ENCODE assay signal across 8 cellular contexts in the genomic region with DNA sequence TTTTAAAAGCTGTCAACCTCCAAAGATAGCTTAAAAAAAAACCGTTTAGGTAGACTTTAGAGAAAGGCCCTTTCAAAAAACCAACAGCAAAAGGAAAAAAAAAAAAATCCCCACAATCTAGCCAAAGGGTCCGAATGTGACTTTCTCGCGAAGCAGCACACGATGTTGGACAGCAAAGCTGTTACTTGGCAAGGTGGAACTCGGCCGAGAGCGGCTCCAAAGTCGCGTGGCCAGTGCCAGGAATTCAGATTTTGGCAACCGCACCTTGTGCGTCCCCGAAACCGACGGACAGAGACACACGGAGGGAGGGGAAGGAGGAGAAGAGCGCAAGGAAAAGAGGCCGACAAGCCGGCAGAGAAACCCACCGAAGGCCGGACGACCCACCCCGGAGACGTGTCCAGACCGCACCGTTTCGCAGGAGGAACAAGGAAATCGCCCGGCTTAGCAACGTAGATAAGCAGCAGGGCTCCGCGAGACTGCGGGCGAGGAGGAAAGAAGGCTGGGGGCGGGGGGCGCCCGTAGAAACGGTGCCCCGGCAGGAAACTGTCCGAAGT.
DNase-seq lines count a peak whose midpoint lies in the region; ATAC-seq, FAIRE-seq and TF ChIP-seq lines count a peak whose summit lies in the region.

No MANE protein-coding gene starts in this region.

- TF ChIP-seq CTCF in activated B cell treated with CpG ODN at 0.5 μM for 24 hours (IDR thresholded peaks at IDR 0.05) (no peak), fibroblast of villous mesenchyme (IDR thresholded peaks at IDR 0.05; ENCODE audit: insufficient read depth, low read depth, low read length) (no peak), D721Med (IDR thresholded peaks at IDR 0.05; ENCODE audit: insufficient read depth, missing control alignments) (no peak)

- POLR2A ChIA-PET in activated B cell treated with CpG ODN at 0.5 μM for 24 hours (lab: Charles Lee), result no interaction called here

- no peak overlapping the region for H3K9ac ChIP-seq in BLaER1 treated with 17β-estradiol and CSF1 and Interleukin-3, amounts not matched to agents 10 nM and 100 nM

- peaks cover 23% of the 10 kb centered on the region for H3K4me1 Mint-ChIP-seq in activated B cell treated with CpG ODN at 0.5 μM for 24 hours

- no peak for ATAC-seq in activated B cell treated with CpG ODN at 0.5 μM for 24 hours (ENCODE audit: low read depth)
- ATAC-seq in GM18520 (IDR thresholded peaks at IDR 0.05; ENCODE audit: unreplicated experiment), result no peak

- peaks cover 0 to 43% (median 35%) of the 10 kb centered on the region in 11 experiments; a peak in 17 of 22 replicates for H4K20me1 ChIP-seq in BLaER1 treated with 17β-estradiol and CSF1 and Interleukin-3, amounts not matched to agents 10 nM and 100 nM

- no peaks in the 10 kb centered on the region for H3K9me3 Mint-ChIP-seq in activated B cell treated with CpG ODN at 0.5 μM for 24 hours

- H3K4me3 ChIP-seq in BLaER1 treated with 17β-estradiol and CSF1 and Interleukin-3, amounts not matched to agents 10 nM and 100 nM, result peak overlapping the region in 4 of 10 experiments; percentile 54 to 55 (median 55); a peak in 7 of 20 replicates
- H3K4me3 ChIP-seq in fibroblast of villous mesenchyme (ENCODE audit: low read depth, low read length) (peak overlapping the region; percentile 71), neuron (ENCODE audit: low read length) (peak overlapping the region; percentile 52)

- H2AFZ ChIP-seq in neuron (ENCODE audit: low read depth, low read length), result peak overlapping the region; percentile 97

- FAIRE-seq in D721Med (lab: Jason Lieb, UNC), result no peak

- DNase-seq in HT-29 (ENCODE audit: low spot score), result peak; percentile 83
- peak; percentile 21 for DNase-seq in activated B cell treated with CpG ODN at 0.5 μM for 24 hours
- peak; percentile 33 for DNase-seq in fibroblast of villous mesenchyme (ENCODE audit: low read depth)
- no peak for DNase-seq in D721Med (ENCODE audit: insufficient read length, low spot score)
- no peak for DNase-seq in activated CD4-positive, CD25-positive, alpha-beta regulatory T cell (lab: John Stamatoyannopoulos, UW)

- no peaks in the 10 kb centered on the region for H3K36me3 ChIP-seq in BLaER1 treated with 17β-estradiol and CSF1 and Interleukin-3, amounts not matched to agents 10 nM and 100 nM
- H3K36me3 ChIP-seq in neuron (ENCODE audit: insufficient read depth, low read length), result no peaks in the 10 kb centered on the region

- H3K36me3 Mint-ChIP-seq in activated B cell treated with CpG ODN at 0.5 μM for 24 hours (ENCODE audit: low read depth), result no peaks in the 10 kb centered on the region

- peaks cover 5 to 24% (median 17%) of the 10 kb centered on the region in 10 experiments; a peak in 15 of 20 replicates for H3K4me1 ChIP-seq in BLaER1 treated with 17β-estradiol and CSF1 and Interleukin-3, amounts not matched to agents 10 nM and 100 nM
- H3K4me1 ChIP-seq in neuron (ENCODE audit: insufficient read depth, low read length), result peaks cover 34% of the 10 kb centered on the region

- no peak overlapping the region for H3K27ac Mint-ChIP-seq in activated B cell treated with CpG ODN at 0.5 μM for 24 hours

- H3K4me2 ChIP-seq in BLaER1 treated with 17β-estradiol and CSF1 and Interleukin-3, amounts not matched to agents 10 nM and 100 nM, result peak overlapping the region in 8 of 11 experiments; percentile 21 to 97 (median 64); a peak in 11 of 22 replicates

- H3K4me3 Mint-ChIP-seq in activated B cell treated with CpG ODN at 0.5 μM for 24 hours, result peak overlapping the region; percentile 66

- H3K27me3 ChIP-seq in BLaER1 treated with 17β-estradiol and CSF1 and Interleukin-3, amounts not matched to agents 10 nM and 100 nM, result peaks cover 79 to 99% (median 81%) of the 10 kb centered on the region in 11 experiments
- H3K27me3 ChIP-seq in neuron (ENCODE audit: insufficient read depth, low read length), result peaks cover 15% of the 10 kb centered on the region

- H3K27me3 Mint-ChIP-seq in activated B cell treated with CpG ODN at 0.5 μM for 24 hours, result peaks cover 56% of the 10 kb centered on the region

- intact Hi-C loops in activated B cell treated with CpG ODN at 0.5 μM for 24 hours (cut with micrococcal nuclease), result loop anchor here (5.0 to 10.0 kb wide), 3 partner anchors 281 to 1666 kb away; a partner anchor contains a TSS

- no peak overlapping the region for H3K27ac ChIP-seq in BLaER1 treated with 17β-estradiol and CSF1 and Interleukin-3, amounts not matched to agents 10 nM and 100 nM

- CTCF ChIA-PET in activated B cell treated with CpG ODN at 0.5 μM for 24 hours (lab: Charles Lee), result no interaction called here

- no peaks in the 10 kb centered on the region for H3K9me3 ChIP-seq in BLaER1 treated with 17β-estradiol and CSF1 and Interleukin-3, amounts not matched to agents 10 nM and 100 nM (replicated peaks in 1 of 11)
- no peaks in the 10 kb centered on the region for H3K9me3 ChIP-seq in neuron (ENCODE audit: low read length)

Comparison
In these comparisons a context has a peak if more than half of its experiments do, and no peak if none do; other contexts are left out.
1. DNase-seq: peak in HT-29 (single experiment), activated B cell treated with CpG ODN at 0.5 μM for 24 hours (single experiment) and fibroblast of villous mesenchyme (single experiment); none in D721Med (single experiment) and activated CD4-positive, CD25-positive, alpha-beta regulatory T cell (0 of 4).